ENCODE assay signal across 15 cellular contexts in the genomic region with DNA sequence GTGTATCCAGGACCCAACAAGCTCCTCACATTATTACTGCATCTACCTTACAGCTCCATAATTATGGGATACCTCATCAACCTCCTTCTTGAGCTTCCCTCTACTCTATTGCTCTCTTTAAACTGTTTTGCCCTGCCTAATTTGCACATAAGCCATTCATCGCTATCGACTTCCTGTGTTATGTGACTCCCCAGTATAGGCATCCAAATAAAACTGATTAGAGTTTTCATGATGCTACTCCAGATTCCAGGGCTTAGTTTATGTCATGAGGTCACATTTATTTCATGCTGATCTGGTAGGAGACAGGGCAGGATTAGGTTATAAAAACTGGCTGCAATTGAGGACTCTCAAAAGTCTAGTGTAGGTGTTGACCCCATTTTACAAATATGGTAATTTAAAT.
DNase-seq lines count a peak whose midpoint lies in the region; ATAC-seq, FAIRE-seq and TF ChIP-seq lines count a peak whose summit lies in the region.
"Had no signal": no experiment of that assay in that cellular context is flagged by ENCODE, and none has a peak within 500 bp of the region (broad histone marks: within the 10 kb centered on the region; RNA-seq: fewer than 3 reads in every experiment).

No MANE protein-coding gene starts in this region.

- TF ChIP-seq CTCF in PC-9 (conservative IDR thresholded peaks at IDR 0.05) (no peak), left lung (IDR thresholded peaks at IDR 0.05) (no peak)

- no peak for FAIRE-seq in HTR-8/SVneo (lab: Jason Lieb, UNC)
- FAIRE-seq: D721Med had no signal

- H3F3A ChIP-seq in PC-9 (ENCODE audit: insufficient read depth, low read depth), result no peaks in the 10 kb centered on the region

- ATAC-seq in left lung, result no peak
- ATAC-seq: CD8-positive, alpha-beta T cell; GM23338 had no signal

- H3K27me3 ChIP-seq in PC-9 (ENCODE audit: insufficient read depth, low read depth) (no peaks in the 10 kb centered on the region), left lung (no peaks in the 10 kb centered on the region)

- intact Hi-C loops in PC-9 (cut with micrococcal nuclease; ENCODE audit: unreplicated experiment) (no loop called here), left lung (cut with DNase I) (no loop called here)

- DNase-seq in HTR-8/SVneo (ENCODE audit: insufficient read length, low spot score) (peak; percentile 3), PC-9 (no peak), iris pigment epithelial cell (ENCODE audit: low read depth) (peak; percentile 22), nucleus accumbens (lab: John Stamatoyannopoulos, UW) (no peak), left lung (no peak)
- no peak for DNase-seq in stimulated activated CD4-positive, alpha-beta T cell treated with anti-CD3 and anti-CD28 coated beads, Interleukin-4, amount 100 ng/mL, for 1 hour
- DNase-seq: CD8-positive, alpha-beta T cell; COR-L47; DMS153; DMS79 treated with DMSO at 0.1 percent for 48 hours; H9; IMR-90; KBM-7 had no signal

- peak overlapping the region; percentile 44; the same call in 1 of the 2 replicates for H2AFZ ChIP-seq in PC-9
- H2AFZ ChIP-seq: GM23338 had no signal

- H3K9me3 ChIP-seq in PC-9 (ENCODE audit: insufficient read depth, low read depth) (no peaks in the 10 kb centered on the region), left lung (no peaks in the 10 kb centered on the region)

- H3K36me3 ChIP-seq in PC-9 (ENCODE audit: low read depth) (no peaks in the 10 kb centered on the region), left lung (no peaks in the 10 kb centered on the region)

- H3K79me2 ChIP-seq in PC-9 (ENCODE audit: low read depth), result no peaks in the 10 kb centered on the region

- H3K9me2 ChIP-seq in PC-9 (ENCODE audit: insufficient read depth), result no peaks in the 10 kb centered on the region

- H3K27ac ChIP-seq in PC-9 (no peak overlapping the region), left lung (no peak overlapping the region)

- H4K20me1 ChIP-seq in PC-9 (ENCODE audit: insufficient read depth), result no peaks in the 10 kb centered on the region

- CTCF ChIA-PET in PC-9 (lab: Charles Lee), result no interaction called here

- H3K4me2 ChIP-seq in PC-9, result no peak overlapping the region
- H3K4me2 ChIP-seq: GM23338 had no signal

- H3K4me3 ChIP-seq in PC-9 (no peak overlapping the region), left lung (no peak overlapping the region)
- H3K4me3 ChIP-seq: GM23338 had no signal

- POLR2A ChIA-PET in PC-9 (lab: Charles Lee; ENCODE audit: unreplicated experiment), result no interaction called here

- H3K4me1 ChIP-seq in PC-9 (replicated peaks; ENCODE audit: insufficient read depth) (no peaks in the 10 kb centered on the region), left lung (no peaks in the 10 kb centered on the region)

- no TSS peak for BruUV-seq in PC-9 (replicated peaks; lab: Mats Ljungman, UMichigan)

Comparison
In these comparisons a context has a peak if more than half of its experiments do, and no peak if none do; other contexts are left out.
1. DNase-seq: peak in HTR-8/SVneo (single experiment) and iris pigment epithelial cell (single experiment); none in PC-9 (0 of 2), nucleus accumbens (0 of 56), stimulated activated CD4-positive, alpha-beta T cell treated with anti-CD3 and anti-CD28 coated beads, Interleukin-4, amount 100 ng/mL, for 1 hour (single experiment) and left lung (0 of 2).